Comparison of ENCODE assay signal across 9 cellular contexts in the genomic region with DNA sequence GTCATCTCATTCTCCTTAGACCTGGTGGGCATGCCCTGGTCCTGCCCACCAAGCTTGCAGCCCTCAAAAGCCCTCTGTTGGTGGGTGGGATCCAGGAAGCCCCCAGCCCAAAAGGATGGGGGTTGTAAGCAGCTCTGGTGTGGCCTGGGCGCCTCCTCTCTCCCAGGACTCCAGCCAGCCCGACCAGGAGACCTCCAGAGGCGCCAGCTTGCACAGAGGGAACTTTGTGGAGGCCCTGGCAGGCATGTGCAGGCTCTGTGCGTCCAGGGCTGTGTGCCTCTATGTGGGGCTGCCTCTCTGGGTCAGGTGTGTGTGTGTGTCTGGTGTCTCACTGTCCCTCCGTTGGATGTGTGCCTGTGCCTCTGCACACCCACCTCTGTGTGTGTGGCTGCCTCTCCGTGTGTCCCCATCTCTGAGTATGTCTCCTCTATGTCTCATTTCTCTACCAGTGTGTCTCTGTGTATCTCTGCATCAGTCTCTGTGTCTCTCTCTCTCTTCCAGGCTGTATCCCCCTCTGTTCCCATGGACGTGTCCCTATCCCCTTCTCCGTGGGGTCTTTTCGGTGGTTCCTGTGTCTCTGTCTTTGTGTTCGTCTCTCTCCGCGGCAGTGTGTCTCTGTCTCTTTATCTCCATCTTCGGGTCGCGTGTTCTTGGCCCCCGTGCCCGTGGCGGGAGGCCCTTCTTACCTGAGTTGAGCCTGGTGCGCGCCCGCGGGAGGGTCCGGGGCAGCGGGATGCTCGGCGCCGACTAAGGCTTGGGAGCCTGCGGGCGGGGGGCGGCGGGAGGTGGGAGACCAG. TPM values are rescaled to one million over a fixed set of nuclear protein-coding genes. Genes with fewer than 3 reads are reported as not detected.
DNase-seq lines count a peak whose midpoint lies in the region; ATAC-seq, FAIRE-seq and TF ChIP-seq lines count a peak whose summit lies in the region.
"Had no signal": no experiment of that assay in that cellular context is flagged by ENCODE, and none has a peak within 500 bp of the region (broad histone marks: within the 10 kb centered on the region; RNA-seq: fewer than 3 reads in every experiment).

No MANE protein-coding gene starts in this region.

- peaks cover 66% of the 10 kb centered on the region for H3K27me3 Mint-ChIP-seq in astrocyte (ENCODE audit: low read depth, unreplicated experiment)
- peaks cover 47% of the 10 kb centered on the region for H3K27me3 Mint-ChIP-seq in type B pancreatic cell

- no peak for DNase-seq in astrocyte (ENCODE audit: low read depth)
- peak; percentile 57 for DNase-seq in lower lobe of right lung
- no peak for DNase-seq in type B pancreatic cell (ENCODE audit: extremely low spot score, unreplicated experiment)
- no peak for DNase-seq in NOMO-1 treated with dmso at 0.1 percent for 144 hours (lab: John Stamatoyannopoulos, UW; ENCODE audit: unreplicated experiment)
- no peak for DNase-seq in epidermal melanocyte (ENCODE audit: insufficient read length, low spot score)

- H3K4me2 ChIP-seq in astrocyte (ENCODE audit: low read length) = peak overlapping the region; percentile 78

- H3K9me3 Mint-ChIP-seq in astrocyte (ENCODE audit: unreplicated experiment) = peaks cover 2% of the 10 kb centered on the region
- H3K9me3 Mint-ChIP-seq in type B pancreatic cell = no peaks in the 10 kb centered on the region

- H3K36me3 ChIP-seq in ACC112 (ENCODE audit: insufficient read depth, low read length) (no peaks in the 10 kb centered on the region), HEK293 (ENCODE audit: control insufficient read depth in 2 of 2, insufficient read depth in 1 of 2, low read length in 2 of 2) (no peaks in the 10 kb centered on the region), astrocyte (ENCODE audit: insufficient read depth, low read length) (no peaks in the 10 kb centered on the region), lower lobe of right lung (no peaks in the 10 kb centered on the region)

- peak overlapping the region; percentile 50 for H3K9ac ChIP-seq in astrocyte (ENCODE audit: low read length)

- H3K27ac ChIP-seq in ACC112 (ENCODE audit: low read depth, low read length) = no peak overlapping the region
- no peak overlapping the region for H3K27ac ChIP-seq in HEK293 (ENCODE audit: extremely low read depth, low read depth, low read length)
- H3K27ac ChIP-seq in astrocyte (ENCODE audit: low read depth, low read length) = no peak overlapping the region
- no peak overlapping the region for H3K27ac ChIP-seq in lower lobe of right lung
- H3K27ac ChIP-seq: epithelial cell of prostate had no signal

- no peaks in the 10 kb centered on the region for H3K36me3 Mint-ChIP-seq in astrocyte (ENCODE audit: low read depth, unreplicated experiment)
- H3K36me3 Mint-ChIP-seq in type B pancreatic cell = no peaks in the 10 kb centered on the region

- H3K27me3 ChIP-seq in ACC112 (ENCODE audit: insufficient read depth, low read length) (peaks cover 57% of the 10 kb centered on the region), astrocyte (ENCODE audit: insufficient read depth, low read length) (peaks cover 17% of the 10 kb centered on the region), lower lobe of right lung (ENCODE audit: low read depth) (no peaks in the 10 kb centered on the region)

- H3K9me3 ChIP-seq in HEK293 (ENCODE audit: control insufficient read depth, insufficient read depth, low read depth, low read length) (no peaks in the 10 kb centered on the region), astrocyte (ENCODE audit: insufficient read depth, low read depth, low read length) (no peaks in the 10 kb centered on the region), lower lobe of right lung (no peaks in the 10 kb centered on the region)

- no peak for ATAC-seq in lower lobe of right lung
- no peak for ATAC-seq in HG02623 (IDR thresholded peaks at IDR 0.05; ENCODE audit: unreplicated experiment)

- H3K4me1 ChIP-seq in ACC112 (ENCODE audit: control insufficient read depth, insufficient read depth, low read length, unreplicated experiment) (no peaks in the 10 kb centered on the region), HEK293 (ENCODE audit: control insufficient read depth, insufficient read depth, low read length) (no peaks in the 10 kb centered on the region), astrocyte (ENCODE audit: insufficient read depth, low read length) (peaks cover 5% of the 10 kb centered on the region), lower lobe of right lung (peaks cover 9% of the 10 kb centered on the region)

- no peak for FAIRE-seq in astrocyte (lab: Jason Lieb, UNC)

- H3K79me2 ChIP-seq in ACC112 (ENCODE audit: control insufficient read depth, insufficient read depth, low read length, unreplicated experiment) = no peaks in the 10 kb centered on the region
- H3K79me2 ChIP-seq in astrocyte (ENCODE audit: insufficient read depth, low read length) = no peaks in the 10 kb centered on the region

- H4K20me1 ChIP-seq in astrocyte (ENCODE audit: insufficient read depth, low read length) = peaks cover 5% of the 10 kb centered on the region

- H3K27ac Mint-ChIP-seq in astrocyte (ENCODE audit: unreplicated experiment) (peak overlapping the region; percentile 34), type B pancreatic cell (peak overlapping the region; percentile 64)

- CTCF ChIA-PET in HEK293 (lab: Yijun Ruan, JAX) = interaction anchor here (1.7 kb wide), 1 partner anchor 22 kb away, joined by 4 read pairs; no protein-coding TSS in a partner anchor

- intact Hi-C loops in lower lobe of right lung (cut with DNase I) = no loop called here

- H3K4me3 ChIP-seq in ACC112 (ENCODE audit: low read depth, low read length) (peak overlapping the region; percentile 69), HEK293 (ENCODE audit: low read depth, low read length) (peak overlapping the region; percentile 37), astrocyte (ENCODE audit: insufficient read depth, low read depth, low read length) (peak overlapping the region; percentile 13), lower lobe of right lung (peak overlapping the region; percentile 42)

- H3K4me3 Mint-ChIP-seq in astrocyte (ENCODE audit: unreplicated experiment) = peak overlapping the region; percentile 82
- peak overlapping the region; percentile 88 for H3K4me3 Mint-ChIP-seq in type B pancreatic cell

- H3K4me1 Mint-ChIP-seq in astrocyte (ENCODE audit: low read depth, unreplicated experiment) (peaks cover 1% of the 10 kb centered on the region), type B pancreatic cell (ENCODE audit: unreplicated experiment) (peaks cover 16% of the 10 kb centered on the region)

- H2AFZ ChIP-seq in ACC112 (ENCODE audit: low read length, unreplicated experiment) = no peak overlapping the region
- H2AFZ ChIP-seq in astrocyte (ENCODE audit: low read depth, low read length) = peak overlapping the region; percentile 38

- POLR2A ChIA-PET in HEK293 (lab: Yijun Ruan, JAX) = interaction anchor here (0.7 kb wide), 1 partner anchor 21 kb away, joined by 3 read pairs; no protein-coding TSS in a partner anchor

- TF ChIP-seq CTCF in HEK293 (tag by site-specific recombination; IDR thresholded peaks at IDR 0.05) = no peak
- no peak for TF ChIP-seq CTCF in astrocyte (IDR thresholded peaks at IDR 0.05; ENCODE audit: insufficient read depth, low read depth, low read length)
- no peak for TF ChIP-seq CTCF in lower lobe of right lung (IDR thresholded peaks at IDR 0.05)
- no peak for TF ChIP-seq CTCF in type B pancreatic cell (conservative IDR thresholded peaks at IDR 0.05)

TF ChIP-seq in HEK293, 187 proteins besides CTCF, POLR2A, EP300 and RAD21 (continues in another document):
- TF ChIP-seq ZNF366 (tag by site-specific recombination; conservative IDR thresholded peaks at IDR 0.05) (peak; percentile 35; the same call in 1 of the 2 replicates), ZNF24 (tag by site-specific recombination; IDR thresholded peaks at IDR 0.05) (no peak), SP7 (tag by site-specific recombination; IDR thresholded peaks at IDR 0.05) (0 out of 2 replicates have a peak, but pooled peaks have one; percentile 20), ZNF777 (tag by site-specific recombination; IDR thresholded peaks at IDR 0.05; ENCODE audit: borderline replicate concordance) (peak; percentile 94), ZFP41 (tag by site-specific recombination; IDR thresholded peaks at IDR 0.05; ENCODE audit: borderline replicate concordance) (no peak), ZNF530 (tag by site-specific recombination; IDR thresholded peaks at IDR 0.05; ENCODE audit: low read depth) (no peak), ZNF341 (tag by site-specific recombination; IDR thresholded peaks at IDR 0.05; ENCODE audit: low read depth) (no peak), ZNF843 (tag by site-specific recombination; IDR thresholded peaks at IDR 0.05) (no peak), ZSCAN23 (tag by site-specific recombination; IDR thresholded peaks at IDR 0.05) (no peak)
- TF ChIP-seq, protein P1, sequence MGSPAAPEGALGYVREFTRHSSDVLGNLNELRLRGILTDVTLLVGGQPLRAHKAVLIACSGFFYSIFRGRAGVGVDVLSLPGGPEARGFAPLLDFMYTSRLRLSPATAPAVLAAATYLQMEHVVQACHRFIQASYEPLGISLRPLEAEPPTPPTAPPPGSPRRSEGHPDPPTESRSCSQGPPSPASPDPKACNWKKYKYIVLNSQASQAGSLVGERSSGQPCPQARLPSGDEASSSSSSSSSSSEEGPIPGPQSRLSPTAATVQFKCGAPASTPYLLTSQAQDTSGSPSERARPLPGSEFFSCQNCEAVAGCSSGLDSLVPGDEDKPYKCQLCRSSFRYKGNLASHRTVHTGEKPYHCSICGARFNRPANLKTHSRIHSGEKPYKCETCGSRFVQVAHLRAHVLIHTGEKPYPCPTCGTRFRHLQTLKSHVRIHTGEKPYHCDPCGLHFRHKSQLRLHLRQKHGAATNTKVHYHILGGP (tag by site-specific recombination; IDR thresholded peaks at IDR 0.05) = no peak
- TF ChIP-seq, protein P2, sequence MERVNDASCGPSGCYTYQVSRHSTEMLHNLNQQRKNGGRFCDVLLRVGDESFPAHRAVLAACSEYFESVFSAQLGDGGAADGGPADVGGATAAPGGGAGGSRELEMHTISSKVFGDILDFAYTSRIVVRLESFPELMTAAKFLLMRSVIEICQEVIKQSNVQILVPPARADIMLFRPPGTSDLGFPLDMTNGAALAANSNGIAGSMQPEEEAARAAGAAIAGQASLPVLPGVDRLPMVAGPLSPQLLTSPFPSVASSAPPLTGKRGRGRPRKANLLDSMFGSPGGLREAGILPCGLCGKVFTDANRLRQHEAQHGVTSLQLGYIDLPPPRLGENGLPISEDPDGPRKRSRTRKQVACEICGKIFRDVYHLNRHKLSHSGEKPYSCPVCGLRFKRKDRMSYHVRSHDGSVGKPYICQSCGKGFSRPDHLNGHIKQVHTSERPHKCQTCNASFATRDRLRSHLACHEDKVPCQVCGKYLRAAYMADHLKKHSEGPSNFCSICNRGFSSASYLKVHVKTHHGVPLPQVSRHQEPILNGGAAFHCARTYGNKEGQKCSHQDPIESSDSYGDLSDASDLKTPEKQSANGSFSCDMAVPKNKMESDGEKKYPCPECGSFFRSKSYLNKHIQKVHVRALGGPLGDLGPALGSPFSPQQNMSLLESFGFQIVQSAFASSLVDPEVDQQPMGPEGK (tag by site-specific recombination; IDR thresholded peaks at IDR 0.05) = peak; percentile 66

RNA-seq across cellular contexts. Expression of a gene that starts 0.5 kb away (rescaled TPM):
- total RNA-seq in astrocyte (0.55 and 1.1 TPM in 2 replicates), lower lobe of right lung (0.59 TPM), type B pancreatic cell (ENCODE audit: low replicate concordance) (0.95 and 5.5 TPM in 2 replicates)

Comparison
In these comparisons a context has a peak if more than half of its experiments do, and no peak if none do; other contexts are left out.
1. H3K4me3 ChIP-seq: peak in every context shown above with its lines; median percentile 69 in ACC112; 42 in lower lobe of right lung; 37 in HEK293; 13 in astrocyte.